Comparison of ENCODE assay signal across 21 cellular contexts in genomic region chr4:10480616-10481015, GRCh38.
"Had no signal": no experiment of that assay in that cellular context is flagged by ENCODE, and none has a peak within 500 bp of the region (broad histone marks: within the 10 kb centered on the region; RNA-seq: fewer than 3 reads in every experiment).

No MANE protein-coding gene starts in this region.

- H3K4me1 Mint-ChIP-seq: mesothelial cell of epicardium had no signal

- H3K27ac ChIP-seq: colonic mucosa, esophagus muscularis mucosa, foreskin keratinocyte, gastrocnemius medialis, heart right ventricle, left lung, lower lobe of right lung had no signal

- FAIRE-seq: endothelial cell of umbilical vein, keratinocyte had no signal

- H3K27ac Mint-ChIP-seq: dendritic cell treated with granulocyte-macrophage colony-stimulating factor and Interleukin-4, amounts not matched to agents 40 ng/mL and 50 ng/mL, for 4 days; effector memory CD8-positive, alpha-beta T cell; mesothelial cell of epicardium had no signal

- H3K27me3 ChIP-seq: colonic mucosa, foreskin keratinocyte, gastrocnemius medialis, left lung had no signal

- H3K9me3 Mint-ChIP-seq: dendritic cell treated with granulocyte-macrophage colony-stimulating factor and Interleukin-4, amounts not matched to agents 40 ng/mL and 50 ng/mL, for 4 days; effector memory CD8-positive, alpha-beta T cell; mesothelial cell of epicardium had no signal

- H3K36me3 ChIP-seq: colonic mucosa, esophagus muscularis mucosa, gastrocnemius medialis, heart right ventricle, left lung, lower lobe of right lung had no signal

- H3K4me3 ChIP-seq: colonic mucosa, esophagus muscularis mucosa, gastrocnemius medialis, heart right ventricle, left lung, lower lobe of right lung, mucosa of descending colon had no signal

- ATAC-seq: effector memory CD8-positive, alpha-beta T cell; foreskin keratinocyte; gastrocnemius medialis; heart right ventricle; left cardiac atrium; left lung; left ventricle myocardium superior; lower lobe of right lung; mucosa of descending colon had no signal

- H3K9me3 ChIP-seq: colonic mucosa, esophagus muscularis mucosa, gastrocnemius medialis, heart right ventricle, left lung, lower lobe of right lung, mucosa of descending colon had no signal

- H3K36me3 Mint-ChIP-seq: mesothelial cell of epicardium had no signal

- H3K4me1 ChIP-seq: colonic mucosa, esophagus muscularis mucosa, foreskin keratinocyte, gastrocnemius medialis, heart right ventricle, left lung, lower lobe of right lung had no signal

- DNase-seq: colonic mucosa; cortex of kidney; effector CD8-positive, alpha-beta T cell; effector memory CD8-positive, alpha-beta T cell; foreskin keratinocyte; gastrocnemius medialis; glutamatergic neuron; head of caudate nucleus; heart right ventricle; hippocampal formation; left cardiac atrium; left lung; left ventricle myocardium superior; lower lobe of right lung; mesenchymal stem cell; mucosa of descending colon had no signal

- H3K4me3 Mint-ChIP-seq: dendritic cell treated with granulocyte-macrophage colony-stimulating factor and Interleukin-4, amounts not matched to agents 40 ng/mL and 50 ng/mL, for 4 days; effector memory CD8-positive, alpha-beta T cell; mesothelial cell of epicardium had no signal
